ENCODE assay signal across 12 cellular contexts in genomic region chr10:43380610-43381222, GRCh38. TPM values are rescaled to one million over a fixed set of nuclear protein-coding genes. Genes with fewer than 3 reads are reported as not detected.
DNase-seq lines count a peak whose midpoint lies in the region; TF ChIP-seq lines count a peak whose summit lies in the region.
"Had no signal": no experiment of that assay in that cellular context is flagged by ENCODE, and none has a peak within 500 bp of the region (broad histone marks: within the 10 kb centered on the region; RNA-seq: fewer than 3 reads in every experiment).

No MANE protein-coding gene starts in this region.

- no peaks in the 10 kb centered on the region for H3K9me2 ChIP-seq in PC-9 (ENCODE audit: insufficient read depth)

- H3K4me3 ChIP-seq in AG04449 (ENCODE audit: low read depth, low read length) (no peak overlapping the region), GM12864 (ENCODE audit: low read depth, low read length) (no peak overlapping the region), PC-9 (no peak overlapping the region), epithelial cell of proximal tubule (ENCODE audit: low read depth, low read length) (no peak overlapping the region), thyroid gland (replicated peaks in 1 of 3) (no peak overlapping the region)

- H3K36me3 ChIP-seq in PC-9 (ENCODE audit: low read depth) (no peaks in the 10 kb centered on the region), thyroid gland (peaks cover 0 to 7% of the 10 kb centered on the region in 2 donors)

- H3K9me3 ChIP-seq in PC-9 (ENCODE audit: insufficient read depth, low read depth) (no peaks in the 10 kb centered on the region), thyroid gland (no peaks in the 10 kb centered on the region)

- POLR2A ChIA-PET in AG04449 (lab: Yijun Ruan, JAX) (no interaction called here), PC-9 (lab: Charles Lee; ENCODE audit: unreplicated experiment) (no interaction called here)
- POLR2A ChIA-PET in activated CD4-positive, alpha-beta memory T cell treated with anti-CD3 and anti-CD28 coated beads, Interleukin-2, amount 10 ng/mL, durations not matched to agents 7 days and 5 days (lab: Charles Lee) = interaction anchor here (0.8 to 1.5 kb wide), 4 partner anchors 14 to 20 kb away, joined by 3 to 4 read pairs (median 4); no protein-coding TSS in a partner anchor

- no peaks in the 10 kb centered on the region for H3K27me3 Mint-ChIP-seq in activated CD4-positive, alpha-beta memory T cell treated with anti-CD3 and anti-CD28 coated beads, Interleukin-2, amount 10 ng/mL, durations not matched to agents 7 days and 5 days
- H3K27me3 Mint-ChIP-seq in activated T-helper 2 cell treated with anti-CD3 and anti-CD28 coated beads, Interferon-gamma antibody, Interleukin-2, Interleukin-4, amounts not matched to agents 10 μg/mL and 5 μg/mL and 100 μg/mL, durations not matched to agents 14 hours and 24 hours and 36 hours (ENCODE audit: low read depth) = no peaks in the 10 kb centered on the region

- H3K4me2 ChIP-seq in PC-9 = peak overlapping the region; percentile 17; the same call in 1 of the 2 replicates

- peaks cover 38% of the 10 kb centered on the region for H3F3A ChIP-seq in PC-9 (ENCODE audit: insufficient read depth, low read depth)

- H3K79me2 ChIP-seq in PC-9 (ENCODE audit: low read depth) = no peaks in the 10 kb centered on the region

- peaks cover 5% of the 10 kb centered on the region for H3K4me1 ChIP-seq in PC-9 (replicated peaks; ENCODE audit: insufficient read depth)
- no peaks in the 10 kb centered on the region for H3K4me1 ChIP-seq in thyroid gland

- no peak overlapping the region for H3K4me3 Mint-ChIP-seq in activated CD4-positive, alpha-beta memory T cell treated with anti-CD3 and anti-CD28 coated beads, Interleukin-2, amount 10 ng/mL, durations not matched to agents 7 days and 5 days
- H3K4me3 Mint-ChIP-seq in activated T-helper 2 cell treated with anti-CD3 and anti-CD28 coated beads, Interferon-gamma antibody, Interleukin-2, Interleukin-4, amounts not matched to agents 10 μg/mL and 5 μg/mL and 100 μg/mL, durations not matched to agents 14 hours and 24 hours and 36 hours (ENCODE audit: low read depth) = no peak overlapping the region

- TF ChIP-seq CTCF in AG04449 (IDR thresholded peaks at IDR 0.05; ENCODE audit: insufficient read depth, low read length, missing control alignments) (peak; percentile 5), GM12864 (IDR thresholded peaks at IDR 0.05; ENCODE audit: low read depth, low read length, missing control alignments) (peak; percentile 29), PC-9 (conservative IDR thresholded peaks at IDR 0.05) (peak; percentile 46; the same call in 1 of the 2 replicates), epithelial cell of proximal tubule (conservative IDR thresholded peaks at IDR 0.05; ENCODE audit: low read depth, low read length) (peak; percentile 9), thyroid gland (IDR thresholded peaks at IDR 0.05) (no peak)

- intact Hi-C loops in PC-9 (cut with micrococcal nuclease; ENCODE audit: unreplicated experiment) = no loop called here
- intact Hi-C loops in thyroid gland (cut with DNase I) = no loop called here
- intact Hi-C loops in activated T-helper 2 cell treated with anti-CD3 and anti-CD28 coated beads, Interferon-gamma antibody, Interleukin-2, Interleukin-4, amounts not matched to agents 10 μg/mL and 5 μg/mL and 100 μg/mL, durations not matched to agents 14 hours and 24 hours and 36 hours (cut with micrococcal nuclease) = no loop called here

- H3K4me1 Mint-ChIP-seq in activated CD4-positive, alpha-beta memory T cell treated with anti-CD3 and anti-CD28 coated beads, Interleukin-2, amount 10 ng/mL, durations not matched to agents 7 days and 5 days = peaks cover 12% of the 10 kb centered on the region
- peaks cover 2% of the 10 kb centered on the region for H3K4me1 Mint-ChIP-seq in activated T-helper 2 cell treated with anti-CD3 and anti-CD28 coated beads, Interferon-gamma antibody, Interleukin-2, Interleukin-4, amounts not matched to agents 10 μg/mL and 5 μg/mL and 100 μg/mL, durations not matched to agents 14 hours and 24 hours and 36 hours (ENCODE audit: low read depth)

- peaks cover 10% of the 10 kb centered on the region; the same call in 1 of the 2 replicates for H4K20me1 ChIP-seq in PC-9 (ENCODE audit: insufficient read depth)

- H3K9me3 Mint-ChIP-seq in activated CD4-positive, alpha-beta memory T cell treated with anti-CD3 and anti-CD28 coated beads, Interleukin-2, amount 10 ng/mL, durations not matched to agents 7 days and 5 days = no peaks in the 10 kb centered on the region
- no peaks in the 10 kb centered on the region for H3K9me3 Mint-ChIP-seq in activated T-helper 2 cell treated with anti-CD3 and anti-CD28 coated beads, Interferon-gamma antibody, Interleukin-2, Interleukin-4, amounts not matched to agents 10 μg/mL and 5 μg/mL and 100 μg/mL, durations not matched to agents 14 hours and 24 hours and 36 hours

- CTCF ChIA-PET in AG04449 (lab: Yijun Ruan, JAX) (interaction anchor here (0.9 to 1.6 kb wide), 3 partner anchors 9 to 78 kb away, joined by 3 to 8 read pairs (median 4); no protein-coding TSS in a partner anchor), PC-9 (lab: Charles Lee) (interaction anchor here (1.1 kb wide), 1 partner anchor 10 kb away, joined by 4 read pairs; no protein-coding TSS in a partner anchor)
- CTCF ChIA-PET in activated CD4-positive, alpha-beta memory T cell treated with anti-CD3 and anti-CD28 coated beads, Interleukin-2, amount 10 ng/mL, durations not matched to agents 7 days and 5 days (lab: Charles Lee) = interaction anchor here (0.5 to 1.6 kb wide), 2 partner anchors 19 to 461 kb away, joined by 4 read pairs; no protein-coding TSS in a partner anchor

- WGBS in thyroid gland, 2 donors = 91 to 92% methylated on average over 5 of the region's 5 CpGs

- BruUV-seq in PC-9 (replicated peaks; lab: Mats Ljungman, UMichigan) = no TSS peak

- no peak for TF ChIP-seq POLR2A in thyroid gland (IDR thresholded peaks at IDR 0.05)

- H3K27ac Mint-ChIP-seq in activated CD4-positive, alpha-beta memory T cell treated with anti-CD3 and anti-CD28 coated beads, Interleukin-2, amount 10 ng/mL, durations not matched to agents 7 days and 5 days = no peak overlapping the region
- H3K27ac Mint-ChIP-seq in activated T-helper 2 cell treated with anti-CD3 and anti-CD28 coated beads, Interferon-gamma antibody, Interleukin-2, Interleukin-4, amounts not matched to agents 10 μg/mL and 5 μg/mL and 100 μg/mL, durations not matched to agents 14 hours and 24 hours and 36 hours = no peak overlapping the region

- no peak for DNase-seq in AG04449 (ENCODE audit: low read depth, low spot score)
- no peak for DNase-seq in GM12864 (ENCODE audit: low read depth)
- DNase-seq in PC-9 = peak in 1 of 2 experiments; percentile 39
- no peak for DNase-seq in epithelial cell of proximal tubule (ENCODE audit: low read depth)
- DNase-seq in thyroid gland = no peak
- DNase-seq in stimulated activated CD4-positive, alpha-beta T cell treated with anti-CD3 and anti-CD28 coated beads, Interleukin-12 subunit alpha, Interleukin-12 subunit beta, amount 100 ng/mL, for 4 hours = no peak
- DNase-seq in activated CD4-positive, alpha-beta memory T cell treated with anti-CD3 and anti-CD28 coated beads, Interleukin-2, amount 10 ng/mL, durations not matched to agents 7 days and 5 days = no peak
- no peak for DNase-seq in activated T-helper 2 cell treated with anti-CD3 and anti-CD28 coated beads, Interferon-gamma antibody, Interleukin-2, Interleukin-4, amounts not matched to agents 10 μg/mL and 5 μg/mL and 100 μg/mL, durations not matched to agents 14 hours and 24 hours and 36 hours (ENCODE audit: low spot score)
- DNase-seq: activated gamma-delta T cell treated with Interleukin-2 at 50 U/mL for 16 hours, left ventricle myocardium superior had no signal

- H3K36me3 Mint-ChIP-seq in activated CD4-positive, alpha-beta memory T cell treated with anti-CD3 and anti-CD28 coated beads, Interleukin-2, amount 10 ng/mL, durations not matched to agents 7 days and 5 days (ENCODE audit: low read depth) = peaks cover 14% of the 10 kb centered on the region
- peaks cover 17% of the 10 kb centered on the region for H3K36me3 Mint-ChIP-seq in activated T-helper 2 cell treated with anti-CD3 and anti-CD28 coated beads, Interferon-gamma antibody, Interleukin-2, Interleukin-4, amounts not matched to agents 10 μg/mL and 5 μg/mL and 100 μg/mL, durations not matched to agents 14 hours and 24 hours and 36 hours (ENCODE audit: low read depth)

- H3K27ac ChIP-seq in PC-9 (peak overlapping the region; percentile 78), thyroid gland (no peak overlapping the region)

- peak overlapping the region; percentile 63; the same call in 1 of the 2 replicates for H2AFZ ChIP-seq in PC-9

- no peaks in the 10 kb centered on the region for H3K27me3 ChIP-seq in PC-9 (ENCODE audit: insufficient read depth, low read depth)
- no peaks in the 10 kb centered on the region for H3K27me3 ChIP-seq in thyroid gland

RNA-seq across cellular contexts. Expression of gene FXYD4, which starts 9.3 kb away (rescaled TPM):
- not detected in 2 replicates for total RNA-seq in PC-9 (2021)
- not detected in 2 replicates for total RNA-seq in epithelial cell of proximal tubule
- not detected for total RNA-seq in thyroid gland
- not detected for total RNA-seq in activated CD4-positive, alpha-beta memory T cell treated with anti-CD3 and anti-CD28 coated beads, Interleukin-2, amount 10 ng/mL, durations not matched to agents 7 days and 5 days
- not detected in 2 replicates for total RNA-seq in activated T-helper 2 cell treated with anti-CD3 and anti-CD28 coated beads, Interferon-gamma antibody, Interleukin-2, Interleukin-4, amounts not matched to agents 10 μg/mL and 5 μg/mL and 100 μg/mL, durations not matched to agents 14 hours and 24 hours and 36 hours
- total RNA-seq: endothelial cell of umbilical vein, left ventricle myocardium superior, right cardiac atrium had no signal

RNA-seq across cellular contexts. Expression of gene HNRNPF, which starts 28.3 kb away (rescaled TPM):
- total RNA-seq in PC-9 (2021) (267 and 337 TPM in 2 replicates), epithelial cell of proximal tubule (207 and 359 TPM in 2 replicates), thyroid gland (100 to 1,000 TPM; 148 to 158 (median 155) TPM)
- 100 to 1,000 TPM; 477 to 494 TPM for total RNA-seq in activated CD4-positive, alpha-beta memory T cell treated with anti-CD3 and anti-CD28 coated beads, Interleukin-2, amount 10 ng/mL, durations not matched to agents 7 days and 5 days
- 503 and 520 TPM in 2 replicates for total RNA-seq in activated T-helper 2 cell treated with anti-CD3 and anti-CD28 coated beads, Interferon-gamma antibody, Interleukin-2, Interleukin-4, amounts not matched to agents 10 μg/mL and 5 μg/mL and 100 μg/mL, durations not matched to agents 14 hours and 24 hours and 36 hours

RNA-seq across cellular contexts. Expression of gene ZNF487, which starts 56.2 kb away (rescaled TPM):
- total RNA-seq in PC-9 (2021) = 11.8 and 14.5 TPM in 2 replicates
- total RNA-seq in epithelial cell of proximal tubule = 0.81 and 2.2 TPM in 2 replicates
- 10 to 100 TPM; 11.9 to 21.7 (median 19.9) TPM for total RNA-seq in thyroid gland
- 1 to 10 TPM; 6.1 TPM for total RNA-seq in activated CD4-positive, alpha-beta memory T cell treated with anti-CD3 and anti-CD28 coated beads, Interleukin-2, amount 10 ng/mL, durations not matched to agents 7 days and 5 days
- 2.0 and 2.2 TPM in 2 replicates for total RNA-seq in activated T-helper 2 cell treated with anti-CD3 and anti-CD28 coated beads, Interferon-gamma antibody, Interleukin-2, Interleukin-4, amounts not matched to agents 10 μg/mL and 5 μg/mL and 100 μg/mL, durations not matched to agents 14 hours and 24 hours and 36 hours

Comparison
In these comparisons a context has a peak if more than half of its experiments do, and no peak if none do; other contexts are left out.
1. CTCF ChIP-seq: peak in AG04449 (single experiment), GM12864 (single experiment), PC-9 (single experiment) and epithelial cell of proximal tubule (single experiment); none in thyroid gland (0 of 6).